8 cellular contexts compared by ENCODE assay signal in the genomic region with DNA sequence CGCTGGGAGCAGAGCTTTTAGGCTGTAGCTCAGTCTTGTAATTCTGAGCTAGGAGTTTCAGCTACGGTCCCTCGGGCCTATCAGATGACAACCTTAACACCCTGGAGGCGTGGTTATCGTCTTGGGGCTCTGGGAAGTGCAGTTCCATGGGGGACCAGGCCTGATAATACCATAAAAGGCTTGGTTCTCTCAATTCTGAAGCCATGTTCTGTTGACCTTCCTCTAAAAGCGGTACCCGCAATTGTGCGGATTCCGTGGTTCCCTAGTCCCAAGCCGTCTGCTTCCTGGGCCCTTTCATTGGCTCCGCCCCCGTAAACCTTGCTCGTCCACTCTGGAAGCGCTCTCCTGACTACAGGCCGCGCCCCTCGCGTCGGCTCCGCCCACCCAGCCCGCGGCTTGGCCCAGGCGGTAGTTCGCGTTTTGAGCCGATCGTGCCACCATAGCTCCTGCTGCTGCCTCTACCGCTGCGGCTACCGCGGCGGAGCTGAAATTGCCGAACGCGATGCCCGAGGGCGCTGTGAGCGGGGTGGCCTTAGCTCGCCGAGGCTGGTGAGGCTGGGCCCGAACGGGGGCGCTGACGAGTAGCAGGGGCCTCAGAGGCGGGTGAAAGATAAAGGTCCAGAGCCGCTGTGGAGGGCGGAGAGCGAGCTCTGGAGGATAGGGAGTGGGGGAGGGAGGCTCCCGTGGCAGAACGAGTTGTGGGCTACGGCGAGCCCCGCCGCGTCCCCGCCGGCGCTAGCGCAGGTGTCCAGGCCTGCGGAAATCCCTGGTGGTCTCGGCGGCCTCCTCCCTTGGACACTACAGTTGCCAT. TPM values are rescaled to one million over a fixed set of nuclear protein-coding genes. Genes with fewer than 3 reads are reported as not detected.
DNase-seq lines count a peak whose midpoint lies in the region; ATAC-seq and TF ChIP-seq lines count a peak whose summit lies in the region.

A gene with protein sequence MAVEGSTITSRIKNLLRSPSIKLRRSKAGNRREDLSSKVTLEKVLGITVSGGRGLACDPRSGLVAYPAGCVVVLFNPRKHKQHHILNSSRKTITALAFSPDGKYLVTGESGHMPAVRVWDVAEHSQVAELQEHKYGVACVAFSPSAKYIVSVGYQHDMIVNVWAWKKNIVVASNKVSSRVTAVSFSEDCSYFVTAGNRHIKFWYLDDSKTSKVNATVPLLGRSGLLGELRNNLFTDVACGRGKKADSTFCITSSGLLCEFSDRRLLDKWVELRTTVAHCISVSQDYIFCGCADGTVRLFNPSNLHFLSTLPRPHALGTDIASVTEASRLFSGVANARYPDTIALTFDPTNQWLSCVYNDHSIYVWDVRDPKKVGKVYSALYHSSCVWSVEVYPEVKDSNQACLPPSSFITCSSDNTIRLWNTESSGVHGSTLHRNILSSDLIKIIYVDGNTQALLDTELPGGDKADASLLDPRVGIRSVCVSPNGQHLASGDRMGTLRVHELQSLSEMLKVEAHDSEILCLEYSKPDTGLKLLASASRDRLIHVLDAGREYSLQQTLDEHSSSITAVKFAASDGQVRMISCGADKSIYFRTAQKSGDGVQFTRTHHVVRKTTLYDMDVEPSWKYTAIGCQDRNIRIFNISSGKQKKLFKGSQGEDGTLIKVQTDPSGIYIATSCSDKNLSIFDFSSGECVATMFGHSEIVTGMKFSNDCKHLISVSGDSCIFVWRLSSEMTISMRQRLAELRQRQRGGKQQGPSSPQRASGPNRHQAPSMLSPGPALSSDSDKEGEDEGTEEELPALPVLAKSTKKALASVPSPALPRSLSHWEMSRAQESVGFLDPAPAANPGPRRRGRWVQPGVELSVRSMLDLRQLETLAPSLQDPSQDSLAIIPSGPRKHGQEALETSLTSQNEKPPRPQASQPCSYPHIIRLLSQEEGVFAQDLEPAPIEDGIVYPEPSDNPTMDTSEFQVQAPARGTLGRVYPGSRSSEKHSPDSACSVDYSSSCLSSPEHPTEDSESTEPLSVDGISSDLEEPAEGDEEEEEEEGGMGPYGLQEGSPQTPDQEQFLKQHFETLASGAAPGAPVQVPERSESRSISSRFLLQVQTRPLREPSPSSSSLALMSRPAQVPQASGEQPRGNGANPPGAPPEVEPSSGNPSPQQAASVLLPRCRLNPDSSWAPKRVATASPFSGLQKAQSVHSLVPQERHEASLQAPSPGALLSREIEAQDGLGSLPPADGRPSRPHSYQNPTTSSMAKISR (N-terminal part only) (plus strand): TSS at position 423 of the 811 bp plus-strand sequence. CDS start 792 bp downstream, outside the sequence.

- peak; percentile 39 for TF ChIP-seq CTCF in coronary artery (IDR thresholded peaks at IDR 0.05)

- ATAC-seq in GM19324 (IDR thresholded peaks at IDR 0.05; ENCODE audit: low FRiP score, unreplicated experiment) (peak; percentile 84), HG03469 (IDR thresholded peaks at IDR 0.05; ENCODE audit: unreplicated experiment) (peak; percentile 65), left colon (peak; percentile 94)

- peak within 1 kb of the TSS; percentile 81 for H3K4me3 ChIP-seq in coronary artery

- H3K27ac ChIP-seq in coronary artery, result peak within 1 kb of the TSS; percentile 89 to 90

- DNase-seq in C1 segment of cervical spinal cord (lab: John Stamatoyannopoulos, UW) (peak; percentile 68 to 97 (median 96)), NCI-H526 (lab: John Stamatoyannopoulos, UW) (peak; percentile 95 to 98), coronary artery (ENCODE audit: low spot score) (peak; percentile 98), left colon (peak; percentile 98 to 99)
- DNase-seq in activated CD4-positive, alpha-beta T cell treated with anti-CD3 and anti-CD28 coated beads for 48 hours, result peak; percentile 98
- DNase-seq in stimulated activated CD4-positive, alpha-beta T cell treated with anti-CD3 and anti-CD28 coated beads, Interleukin-1b, Interleukin-23, amount 100 ng/mL, for 48 hours, result peak; percentile 98

- intact Hi-C loops in left colon (cut with DNase I, micrococcal nuclease), result loop anchor here in 1 of 2 donors (5.0 kb wide), 1 partner anchor 38 kb away; no protein-coding TSS in a partner anchor

RNA-seq across cellular contexts. Expression of the gene that starts here (rescaled TPM):
- 10 to 100 TPM; 12.2 to 15.2 TPM for total RNA-seq in left colon

Comparison
In these comparisons a context has a peak if more than half of its experiments do, and no peak if none do; other contexts are left out.
1. Peak in every context shown above with its lines: DNase-seq, ATAC-seq, H3K4me3 ChIP-seq and H3K27ac ChIP-seq.